Comparison of ENCODE assay signal across 1 cellular context in genomic region chr22:29266564-29267461, GRCh38.
TF ChIP-seq lines count a peak whose summit lies in the region.

No MANE protein-coding gene starts in this region.

TF ChIP-seq in HepG2, 621 proteins besides CTCF, POLR2A, EP300 and RAD21:
- TF ChIP-seq ZNF460 (CRISPR knock-in tag; IDR thresholded peaks at IDR 0.05; ENCODE audit: borderline replicate concordance) (no peak), SMARCC2 (IDR thresholded peaks at IDR 0.05) (no peak), ELF4 (CRISPR knock-in tag; IDR thresholded peaks at IDR 0.05; ENCODE audit: borderline replicate concordance) (0 out of 2 replicates have a peak, but pooled peaks have one; percentile 0), NFKB2 (CRISPR knock-in tag; IDR thresholded peaks at IDR 0.05; ENCODE audit: borderline replicate concordance) (0 out of 2 replicates have a peak, but pooled peaks have one; percentile 1), ZBTB7A (CRISPR knock-in tag; IDR thresholded peaks at IDR 0.05) (peak; percentile 43; the same call in 1 of the 2 replicates), DBP (CRISPR knock-in tag; IDR thresholded peaks at IDR 0.05; ENCODE audit: not compliant biosample characterization) (peak; percentile 24), ZMYM4 (CRISPR knock-in tag; IDR thresholded peaks at IDR 0.05) (no peak), ETS1 (CRISPR knock-in tag; IDR thresholded peaks at IDR 0.05) (no peak), ZNF441 (CRISPR knock-in tag; IDR thresholded peaks at IDR 0.05; ENCODE audit: borderline replicate concordance) (0 out of 2 replicates have a peak, but pooled peaks have one; percentile 27), MIER3 (CRISPR knock-in tag; IDR thresholded peaks at IDR 0.05; ENCODE audit: borderline replicate concordance) (peak; percentile 48; the same call in 1 of the 2 replicates), ZNF639 (CRISPR knock-in tag; conservative IDR thresholded peaks at IDR 0.05) (0 out of 2 replicates have a peak, but pooled peaks have one; percentile 11), IRF9 (CRISPR knock-in tag; IDR thresholded peaks at IDR 0.05; ENCODE audit: borderline replicate concordance) (0 out of 2 replicates have a peak, but pooled peaks have one; percentile 39), NPAS2 (CRISPR knock-in tag; IDR thresholded peaks at IDR 0.05; ENCODE audit: borderline replicate concordance) (no peak), HIC2 (CRISPR knock-in tag; IDR thresholded peaks at IDR 0.05; ENCODE audit: low read depth) (0 out of 2 replicates have a peak, but pooled peaks have one; percentile 23), ZFX (CRISPR knock-in tag; IDR thresholded peaks at IDR 0.05; ENCODE audit: low read depth) (peak; percentile 20), ZNF747 (CRISPR knock-in tag; IDR thresholded peaks at IDR 0.05; ENCODE audit: borderline replicate concordance) (0 out of 2 replicates have a peak, but pooled peaks have one; percentile 9), ZBTB25 (CRISPR knock-in tag; IDR thresholded peaks at IDR 0.05) (0 out of 2 replicates have a peak, but pooled peaks have one; percentile 20), NR0B2 (CRISPR knock-in tag; IDR thresholded peaks at IDR 0.05) (0 out of 2 replicates have a peak, but pooled peaks have one; percentile 36), HNF4A (CRISPR knock-in tag; IDR thresholded peaks at IDR 0.05) (0 out of 2 replicates have a peak, but pooled peaks have one; percentile 5), ZNF543 (CRISPR knock-in tag; IDR thresholded peaks at IDR 0.05) (no peak), ZBTB7B (CRISPR knock-in tag; IDR thresholded peaks at IDR 0.05) (peak; percentile 42; the same call in 1 of the 2 replicates), ZNF34 (CRISPR knock-in tag; IDR thresholded peaks at IDR 0.05; ENCODE audit: borderline replicate concordance) (0 out of 2 replicates have a peak, but pooled peaks have one; percentile 9), ZNF251 (CRISPR knock-in tag; IDR thresholded peaks at IDR 0.05) (no peak), SAFB2 (CRISPR knock-in tag; IDR thresholded peaks at IDR 0.05; ENCODE audit: borderline replicate concordance, low read depth) (0 out of 2 replicates have a peak, but pooled peaks have one; percentile 51), THAP7 (CRISPR knock-in tag; IDR thresholded peaks at IDR 0.05) (0 out of 2 replicates have a peak, but pooled peaks have one; percentile 34), ETV5 (CRISPR knock-in tag; IDR thresholded peaks at IDR 0.05; ENCODE audit: borderline replicate concordance) (0 out of 2 replicates have a peak, but pooled peaks have one; percentile 1)
